Comparison of ENCODE assay signal across 22 cellular contexts in genomic region chr12:54934419-54934818, GRCh38. TPM values are rescaled to one million over a fixed set of nuclear protein-coding genes. Genes with fewer than 3 reads are reported as not detected.
DNase-seq lines count a peak whose midpoint lies in the region; ATAC-seq and TF ChIP-seq lines count a peak whose summit lies in the region.
"Had no signal": no experiment of that assay in that cellular context is flagged by ENCODE, and none has a peak within 500 bp of the region (broad histone marks: within the 10 kb centered on the region; RNA-seq: fewer than 3 reads in every experiment).

No MANE protein-coding gene starts in this region.

- peak overlapping the region; percentile 40 for H3K4me3 Mint-ChIP-seq in stimulated activated naive CD8-positive, alpha-beta T cell treated with anti-CD3 and anti-CD28 coated beads, Interleukin-15, Interleukin-2, amounts not matched to agents 100 ng/mL and 50 ng/mL, for 24 hours
- peak overlapping the region in 1 of 3 donors; percentile 14 for H3K4me3 Mint-ChIP-seq in T-cell
- H3K4me3 Mint-ChIP-seq: B cell, neural crest cell had no signal

- POLR2A ChIA-PET in T-cell (lab: Charles Lee): no interaction called here

- H3K4me1 ChIP-seq in stomach: peaks cover 10 to 31% (median 13%) of the 10 kb centered on the region in 4 donors
- H3K4me1 ChIP-seq: psoas muscle, testis had no signal

- H3K9me3 ChIP-seq in stomach: peaks cover 5 to 19% (median 13%) of the 10 kb centered on the region in 4 donors
- H3K9me3 ChIP-seq: psoas muscle, testis had no signal

- H3K4me3 ChIP-seq in dorsolateral prefrontal cortex: no peak overlapping the region
- no peak overlapping the region for H3K4me3 ChIP-seq in stomach
- H3K4me3 ChIP-seq: GM12878, psoas muscle, testis had no signal

- no peaks in the 10 kb centered on the region for H3K36me3 ChIP-seq in stomach

- no peak for TF ChIP-seq EP300 in stomach (IDR thresholded peaks at IDR 0.05)

- CTCF ChIA-PET in T-cell (lab: Charles Lee): no interaction called here

- H3K27me3 ChIP-seq in dorsolateral prefrontal cortex (no peaks in the 10 kb centered on the region), stomach (no peaks in the 10 kb centered on the region)
- H3K27me3 ChIP-seq: testis had no signal

- DNase-seq in stimulated activated naive CD8-positive, alpha-beta T cell treated with anti-CD3 and anti-CD28 coated beads, Interleukin-15, Interleukin-2, amounts not matched to agents 100 U/mL and 50 U/mL, for 24 hours: no peak
- no peak for DNase-seq in T-cell
- no peak for DNase-seq in dorsolateral prefrontal cortex
- DNase-seq in NCI-H1105 (lab: John Stamatoyannopoulos, UW): no peak
- DNase-seq in stomach: no peak
- DNase-seq in stimulated activated CD4-positive, alpha-beta T cell treated with anti-CD3 and anti-CD28 coated beads, Interleukin-4, amount 100 ng/mL, for 1 hour: no peak
- DNase-seq: activated CD4-positive, alpha-beta T cell treated with anti-CD3 and anti-CD28 coated beads, Interleukin-2, amount 50 U/mL, for 4 hours; activated effector memory CD4-positive, alpha-beta T cell treated with Interleukin-2 at 50 U/mL for 16 hours; DMS 273 treated with DMSO at 0.1 percent for 48 hours; GF-D8; NCI-H1417 treated with DMSO at 0.1 percent for 48 hours; NCI-H2171; psoas muscle; stimulated activated CD8-positive, alpha-beta memory T cell treated with anti-CD3 and anti-CD28 coated beads, Interleukin-4, amount 100 ng/mL, for 48 hours; testis had no signal

- WGBS in stomach, 5 donors: 13 to 38% (median 26%) methylated on average over 1 of the region's 1 CpG

- TF ChIP-seq CTCF in dorsolateral prefrontal cortex (IDR thresholded peaks at IDR 0.05 in 54 of 56, conservative IDR thresholded peaks at IDR 0.05 in 2 of 56; ENCODE audit: low read depth in 1 of 56, partially characterized antibody in 56 of 56): no peak
- TF ChIP-seq CTCF in stomach (IDR thresholded peaks at IDR 0.05): no peak

- H3K27ac ChIP-seq in dorsolateral prefrontal cortex: peak overlapping the region in 30 of 59 donors; percentile 0 to 77 (median 40)
- H3K27ac ChIP-seq in stomach: peak overlapping the region in 2 of 5 donors; percentile 51 to 71
- H3K27ac ChIP-seq: psoas muscle, testis had no signal

- peaks cover 32% of the 10 kb centered on the region for H3K9me3 Mint-ChIP-seq in stimulated activated naive CD8-positive, alpha-beta T cell treated with anti-CD3 and anti-CD28 coated beads, Interleukin-15, Interleukin-2, amounts not matched to agents 100 ng/mL and 50 ng/mL, for 24 hours
- H3K9me3 Mint-ChIP-seq in T-cell: peaks cover 8 to 19% (median 14%) of the 10 kb centered on the region in 3 donors

- no peak for TF ChIP-seq POLR2A in stomach (IDR thresholded peaks at IDR 0.05)

- intact Hi-C loops in dorsolateral prefrontal cortex (cut with DNase I) (no loop called here), stomach (cut with DNase I; ENCODE audit: low total_unique reads) (no loop called here)

- peaks cover 74% of the 10 kb centered on the region for H3K4me1 Mint-ChIP-seq in stimulated activated naive CD8-positive, alpha-beta T cell treated with anti-CD3 and anti-CD28 coated beads, Interleukin-15, Interleukin-2, amounts not matched to agents 100 ng/mL and 50 ng/mL, for 24 hours (ENCODE audit: low read depth)
- H3K4me1 Mint-ChIP-seq in T-cell: peaks cover 43 to 60% (median 46%) of the 10 kb centered on the region in 3 donors
- H3K4me1 Mint-ChIP-seq: neural crest cell had no signal

- H3K27ac Mint-ChIP-seq in stimulated activated naive CD8-positive, alpha-beta T cell treated with anti-CD3 and anti-CD28 coated beads, Interleukin-15, Interleukin-2, amounts not matched to agents 100 ng/mL and 50 ng/mL, for 24 hours: peak overlapping the region; percentile 99
- H3K27ac Mint-ChIP-seq in T-cell: peak overlapping the region; percentile 97 to 100
- H3K27ac Mint-ChIP-seq: B cell had no signal

- no peak for ATAC-seq in stimulated activated naive CD8-positive, alpha-beta T cell treated with anti-CD3 and anti-CD28 coated beads, Interleukin-15, Interleukin-2, amounts not matched to agents 100 U/mL and 50 U/mL, for 24 hours
- ATAC-seq in T-cell (replicated peaks in 1 of 4) (no peak), HG02588 (IDR thresholded peaks at IDR 0.05; ENCODE audit: unreplicated experiment) (no peak)
- ATAC-seq: psoas muscle, SK-N-SH treated with all-trans-retinoic acid at 6 μM for 48 hours had no signal

- no peaks in the 10 kb centered on the region for H3K27me3 Mint-ChIP-seq in stimulated activated naive CD8-positive, alpha-beta T cell treated with anti-CD3 and anti-CD28 coated beads, Interleukin-15, Interleukin-2, amounts not matched to agents 100 ng/mL and 50 ng/mL, for 24 hours
- H3K27me3 Mint-ChIP-seq in T-cell: no peaks in the 10 kb centered on the region
- H3K27me3 Mint-ChIP-seq: B cell had no signal

- H3K36me3 Mint-ChIP-seq in stimulated activated naive CD8-positive, alpha-beta T cell treated with anti-CD3 and anti-CD28 coated beads, Interleukin-15, Interleukin-2, amounts not matched to agents 100 ng/mL and 50 ng/mL, for 24 hours (ENCODE audit: low read depth): peaks cover 62% of the 10 kb centered on the region
- peaks cover 32% of the 10 kb centered on the region for H3K36me3 Mint-ChIP-seq in T-cell

RNA-seq across cellular contexts. Expression of gene TESPA1, which starts 50.1 kb away (rescaled TPM):
- 100 to 1,000 TPM; 141 to 215 (median 170) TPM for total RNA-seq in T-cell
- 100 to 1,000 TPM in 98 of 120 experiments, 10 to 100 TPM in 22; 34.4 to 265 (median 138) TPM for total RNA-seq in dorsolateral prefrontal cortex
- 1 to 10 TPM in 1 of 5 donors, not detected in 4; 1.7 TPM for total RNA-seq in stomach
- polyA plus RNA-seq in stomach: 1 to 10 TPM in 1 of 3 donors, under 1 TPM in 2; 0.81 to 2.6 (median 0.83) TPM
- total RNA-seq: fibroblast of villous mesenchyme, neural crest cell had no signal

Comparison
In these comparisons a context has a peak if more than half of its experiments do, and no peak if none do; other contexts are left out.
1. RNA of gene TESPA1, which starts 50.1 kb away (total RNA-seq): 141 to 215 TPM in T-cell and 34.4 to 265 TPM in dorsolateral prefrontal cortex; 1.7 TPM in stomach; every median in the first group is over 10 times any median in the second.